ENCODE assay signal across 14 cellular contexts in the genomic region with DNA sequence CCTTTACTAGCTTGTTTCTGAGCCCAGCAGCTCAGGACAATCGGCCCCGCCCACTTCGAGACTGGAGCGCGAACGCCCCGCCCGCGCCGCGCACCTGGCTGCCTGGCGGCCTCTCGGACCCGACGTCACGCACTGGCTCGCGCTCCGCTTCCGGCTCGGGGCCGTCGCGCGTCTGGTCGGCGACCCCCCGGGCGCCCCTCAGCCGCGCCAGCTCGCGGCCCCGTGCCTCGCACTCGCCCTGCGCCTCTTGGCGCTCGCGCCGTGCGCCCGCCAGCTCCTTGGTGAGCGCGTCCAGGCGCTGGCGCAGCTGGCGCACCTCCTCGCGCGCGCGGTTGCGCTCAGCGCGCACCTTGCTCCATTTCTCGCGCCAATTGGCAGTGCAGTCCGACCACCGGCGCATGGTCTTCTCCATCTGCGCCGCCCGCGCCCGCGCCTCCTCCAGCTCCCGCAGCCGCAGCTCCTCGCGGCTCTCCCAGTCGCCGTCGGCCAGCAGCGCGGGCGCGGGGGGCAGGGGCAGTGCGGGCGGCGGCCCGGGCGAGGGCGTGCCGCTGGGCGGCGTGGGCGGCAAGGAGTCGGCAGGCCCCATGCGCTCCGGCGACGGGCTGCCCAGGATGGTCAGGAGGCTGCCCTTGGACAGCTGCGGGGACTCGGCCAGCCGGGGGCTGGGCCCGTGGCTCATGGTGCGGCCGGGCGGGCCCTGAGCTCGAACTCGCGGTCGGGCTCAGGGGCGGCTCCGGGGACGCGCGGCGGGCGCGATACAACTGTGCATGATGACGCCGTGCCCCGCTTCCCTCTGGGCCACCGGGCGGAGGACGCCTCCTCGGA. TPM values are rescaled to one million over a fixed set of nuclear protein-coding genes. Genes with fewer than 3 reads are reported as not detected.
DNase-seq lines count a peak whose midpoint lies in the region; ATAC-seq, FAIRE-seq and TF ChIP-seq lines count a peak whose summit lies in the region.
"Had no signal": no experiment of that assay in that cellular context is flagged by ENCODE, and none has a peak within 500 bp of the region (broad histone marks: within the 10 kb centered on the region; RNA-seq: fewer than 3 reads in every experiment).

No MANE protein-coding gene starts in this region.

- POLR2A ChIA-PET in A673 (lab: Charles Lee; ENCODE audit: low non-redundant PET): no interaction called here

- TF ChIP-seq POLR2A in GM12892 (IDR thresholded peaks at IDR 0.05; ENCODE audit: low read depth, low read length): no peak

- FAIRE-seq in GM12892 (lab: Jason Lieb, UNC): no peak

- H3K36me3 Mint-ChIP-seq in osteocyte (ENCODE audit: unreplicated experiment): peaks cover 11% of the 10 kb centered on the region

- H3K27me3 Mint-ChIP-seq in osteocyte (ENCODE audit: unreplicated experiment): no peaks in the 10 kb centered on the region

- H3K4me3 Mint-ChIP-seq in osteocyte (ENCODE audit: unreplicated experiment): no peak overlapping the region

- peak; percentile 9 for DNase-seq in GM12892 (ENCODE audit: insufficient read length)
- peak; percentile 35 for DNase-seq in RKO (ENCODE audit: low spot score)
- DNase-seq in retina: peak; percentile 32
- no peak for DNase-seq in osteocyte (ENCODE audit: extremely low spot score, unreplicated experiment)
- no peak for DNase-seq in A673 (ENCODE audit: low spot score)
- DNase-seq: activated CD4-positive, CD25-positive, alpha-beta regulatory T cell treated with anti-CD3 and anti-CD28 coated beads, Interleukin-2, amount 50 U/mL, for 72 hours; activated naive CD4-positive, alpha-beta T cell treated with anti-CD3 and anti-CD28 coated beads, Interleukin-2, amount 50 U/mL, for 16 hours; DMS 273 treated with DMSO at 0.1 percent for 48 hours; NCI-H2171 treated with DMSO at 0.1 percent for 48 hours; stimulated activated CD4-positive, alpha-beta T cell treated with anti-CD3 and anti-CD28 coated beads, Interleukin-2, amount 100 ng/mL, for 24 hours had no signal

- H3K4me3 ChIP-seq in iPS-18a (ENCODE audit: low read length) (peak overlapping the region; percentile 48), A673 (ENCODE audit: low read depth, low read length, poor library complexity, severe bottlenecking) (no peak overlapping the region)

- no peaks in the 10 kb centered on the region for H3K36me3 ChIP-seq in iPS-18a (ENCODE audit: control insufficient read depth, low read depth, low read length)
- no peaks in the 10 kb centered on the region for H3K36me3 ChIP-seq in A673 (ENCODE audit: insufficient read depth, low read length, poor library complexity, severe bottlenecking)

- no peaks in the 10 kb centered on the region for H3K9me3 Mint-ChIP-seq in osteocyte (ENCODE audit: unreplicated experiment)
- H3K9me3 Mint-ChIP-seq: nephron had no signal

- H3K9me3 ChIP-seq in iPS-18a (ENCODE audit: control insufficient read depth, low read depth, low read length) (no peaks in the 10 kb centered on the region), A673 (ENCODE audit: low read depth, low read length, poor library complexity, severe bottlenecking) (no peaks in the 10 kb centered on the region)

- H3K9ac ChIP-seq in iPS-18a (ENCODE audit: low read length): no peak overlapping the region

- no TSS peak for BruUV-seq in A673 (replicated peaks; lab: Mats Ljungman, UMichigan)

- no peak overlapping the region for H3K27ac ChIP-seq in iPS-18a (ENCODE audit: low read length)
- H3K27ac ChIP-seq in A673 (ENCODE audit: low read depth, low read length, poor library complexity, severe bottlenecking): no peak overlapping the region

- CTCF ChIA-PET in A673 (lab: Charles Lee): no interaction called here

- TF ChIP-seq CTCF in osteocyte (IDR thresholded peaks at IDR 0.05) (no peak), A673 (conservative IDR thresholded peaks at IDR 0.05; ENCODE audit: low read depth, low read length) (no peak)

- ATAC-seq in HG02798 (IDR thresholded peaks at IDR 0.05; ENCODE audit: poor library complexity, unreplicated experiment) (no peak), GM19467 (IDR thresholded peaks at IDR 0.05; ENCODE audit: unreplicated experiment) (no peak)

- H3K4me1 Mint-ChIP-seq in osteocyte (ENCODE audit: unreplicated experiment): peaks cover 44% of the 10 kb centered on the region

- peaks cover 29% of the 10 kb centered on the region for H3K4me1 ChIP-seq in iPS-18a (ENCODE audit: control insufficient read depth, low read depth, low read length)
- H3K4me1 ChIP-seq in A673 (ENCODE audit: insufficient read depth, low read length, poor library complexity, severe bottlenecking): peaks cover 13% of the 10 kb centered on the region

- no peak overlapping the region for H3K27ac Mint-ChIP-seq in osteocyte (ENCODE audit: unreplicated experiment)

- intact Hi-C loops in A673 (cut with micrococcal nuclease; ENCODE audit: unreplicated experiment): no loop called here

- H3K27me3 ChIP-seq in iPS-18a (ENCODE audit: control insufficient read depth, insufficient read depth, low read length) (peaks cover 21% of the 10 kb centered on the region), A673 (replicated peaks; ENCODE audit: insufficient read depth, low read depth, low read length, poor library complexity) (no peaks in the 10 kb centered on the region)

RNA-seq across cellular contexts. Expression of gene CCDC102A, which starts 7.7 kb away (rescaled TPM):
- polyA plus RNA-seq in GM12892 (2012; ENCODE audit: missing spikeins): 2.6 TPM
- total RNA-seq in osteocyte: 17.2 and 18.8 TPM in 2 replicates
- total RNA-seq in A673 (2021): 10.1 and 10.3 TPM in 2 replicates

RNA-seq across cellular contexts. Expression of gene ADGRG5, which starts 13.7 kb away (rescaled TPM):
- 21.1 TPM for polyA plus RNA-seq in GM12892 (2012; ENCODE audit: missing spikeins)
- not detected in 2 replicates for total RNA-seq in osteocyte
- not detected in 2 replicates for total RNA-seq in A673 (2021)

RNA-seq across cellular contexts. Expression of gene DOK4, which starts 42.4 kb away (rescaled TPM):
- polyA plus RNA-seq in GM12892 (2012; ENCODE audit: missing spikeins): 3.0 TPM
- 22.5 and 24.4 TPM in 2 replicates for total RNA-seq in osteocyte
- total RNA-seq in A673 (2021): 14.3 and 19.0 TPM in 2 replicates

Comparison
In these comparisons a context has a peak if more than half of its experiments do, and no peak if none do; other contexts are left out.
1. DNase-seq: peak in GM12892 (single experiment), RKO (single experiment) and retina (single experiment); none in osteocyte (single experiment) and A673 (single experiment).